In the genomic region with DNA sequence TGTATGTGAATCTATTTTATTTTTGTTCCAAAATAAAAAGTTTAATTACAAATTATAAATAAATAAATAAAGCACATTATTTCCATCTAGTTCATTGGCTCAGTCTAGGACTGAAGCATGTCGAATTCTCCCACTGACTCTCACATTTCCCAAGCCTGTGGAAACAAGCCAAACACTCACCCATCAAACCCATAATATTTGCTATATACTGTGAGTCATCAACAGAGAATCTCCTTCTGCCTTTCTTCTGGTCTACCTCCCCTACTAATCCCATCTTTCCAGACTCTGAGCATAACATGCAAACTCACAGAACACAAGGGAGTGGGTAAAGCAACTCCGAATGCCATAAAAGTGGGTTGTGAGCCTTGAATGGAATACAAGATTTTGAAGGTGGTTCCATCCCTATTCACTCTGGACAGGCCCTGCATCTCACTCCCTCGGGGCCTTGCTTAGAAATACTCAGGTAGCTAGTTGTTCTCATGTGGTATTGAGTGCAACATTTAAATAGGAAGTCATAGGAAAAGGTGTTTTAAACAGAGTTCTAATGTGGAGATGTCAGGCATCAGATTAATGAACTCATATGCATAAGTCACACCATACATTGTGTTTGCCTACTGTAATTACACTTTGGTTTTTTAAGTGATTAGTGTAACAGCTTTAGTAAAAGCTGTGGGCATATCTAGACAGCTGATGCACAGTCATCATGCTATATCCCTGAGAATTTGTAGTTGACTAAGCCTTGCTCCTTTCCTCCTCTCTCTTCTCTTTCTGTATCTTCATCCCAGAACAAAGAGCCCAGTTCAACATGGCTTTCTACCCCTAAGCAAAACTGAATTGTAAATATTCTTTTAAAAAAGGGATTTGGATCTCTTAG, we compare ENCODE assay signal across 2 cellular contexts.
A peak's percentile ranks its signal among the peaks of the same experiment; 100 is the strongest.
TF ChIP-seq lines count a peak whose summit lies in the region.

No MANE protein-coding gene starts in this region.

TF ChIP-seq in Ishikawa, 13 proteins besides CTCF, POLR2A, EP300 and RAD21:
- TF ChIP-seq ZBTB7A (IDR thresholded peaks at IDR 0.05; ENCODE audit: low read depth) (no peak), EGR1 (IDR thresholded peaks at IDR 0.05) (no peak), TEAD4 (IDR thresholded peaks at IDR 0.05) (peak; percentile 65), NFIC (IDR thresholded peaks at IDR 0.05) (no peak), CREB1 (IDR thresholded peaks at IDR 0.05; ENCODE audit: low read depth) (no peak), CEBPB (IDR thresholded peaks at IDR 0.05) (no peak)
- TF ChIP-seq, protein P1, sequence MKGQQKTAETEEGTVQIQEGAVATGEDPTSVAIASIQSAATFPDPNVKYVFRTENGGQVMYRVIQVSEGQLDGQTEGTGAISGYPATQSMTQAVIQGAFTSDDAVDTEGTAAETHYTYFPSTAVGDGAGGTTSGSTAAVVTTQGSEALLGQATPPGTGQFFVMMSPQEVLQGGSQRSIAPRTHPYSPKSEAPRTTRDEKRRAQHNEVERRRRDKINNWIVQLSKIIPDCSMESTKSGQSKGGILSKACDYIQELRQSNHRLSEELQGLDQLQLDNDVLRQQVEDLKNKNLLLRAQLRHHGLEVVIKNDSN (IDR thresholded peaks at IDR 0.05): no peak

TF ChIP-seq in HepG2, 621 proteins besides CTCF, POLR2A, EP300 and RAD21:
- TF ChIP-seq EZH2 (conservative IDR thresholded peaks at IDR 0.05; ENCODE audit: low read depth, low read length): no peak
- no peak for TF ChIP-seq ZNF263 (CRISPR knock-in tag; IDR thresholded peaks at IDR 0.05)
- TF ChIP-seq ZNF234 (CRISPR knock-in tag; conservative IDR thresholded peaks at IDR 0.05): no peak
- TF ChIP-seq RBM22 (optimal IDR thresholded peaks at IDR 0.05; ENCODE audit: low read length): peak; percentile 45
- TF ChIP-seq AGO2 (optimal IDR thresholded peaks at IDR 0.05; ENCODE audit: low read depth, low read length): peak; percentile 16
- TF ChIP-seq ZNF746 (CRISPR knock-in tag; IDR thresholded peaks at IDR 0.05): no peak
- TF ChIP-seq FOXA3 (CRISPR knock-in tag; IDR thresholded peaks at IDR 0.05): no peak
- TF ChIP-seq RFX1 (IDR thresholded peaks at IDR 0.05): no peak
- TF ChIP-seq ZNF543 (CRISPR knock-in tag; IDR thresholded peaks at IDR 0.05): no peak
TF ChIP-seq in HepG2: peak in this region for 2.
